In the genomic region with DNA sequence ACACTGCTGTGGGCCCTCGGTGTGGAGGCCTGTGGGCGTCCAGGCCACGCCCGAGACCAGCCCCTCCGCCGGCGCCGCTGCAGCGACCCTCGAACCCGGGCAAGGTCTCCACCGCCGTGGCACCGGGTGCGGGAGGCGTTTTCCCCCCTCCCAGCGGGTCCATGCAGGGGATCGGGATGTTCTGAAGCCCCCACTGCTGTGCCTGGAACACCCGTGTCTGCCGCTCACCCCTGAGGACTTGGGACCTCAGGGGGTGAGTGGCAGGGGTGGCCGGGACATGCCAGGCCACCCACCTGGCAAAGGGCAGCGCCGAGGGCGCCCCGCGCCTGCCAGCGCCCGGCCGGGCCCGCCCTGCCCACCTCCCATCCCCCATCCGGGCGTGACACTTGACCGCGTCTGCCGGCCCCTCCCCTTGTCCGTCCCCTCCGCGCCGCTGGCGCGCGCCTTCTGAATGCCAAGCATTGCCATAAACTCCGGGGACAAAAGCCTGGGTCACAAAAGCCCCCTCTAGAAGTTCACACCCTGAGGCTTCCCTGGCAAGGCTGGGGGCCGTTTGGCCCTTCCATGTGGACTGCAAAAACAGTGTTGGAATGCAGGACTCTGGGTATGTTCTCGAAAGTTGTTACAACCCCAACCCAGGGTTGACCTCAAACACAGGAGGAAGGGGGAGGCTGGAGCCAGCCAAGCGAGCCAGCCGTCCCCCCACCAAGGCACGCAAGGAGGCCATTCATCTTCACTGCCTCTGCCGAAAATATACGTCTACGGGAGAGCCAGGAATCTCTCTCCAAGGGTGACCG, we compare ENCODE assay signal across 1 cellular context.
TF ChIP-seq lines count a peak whose summit lies in the region.

No MANE protein-coding gene starts in this region.

TF ChIP-seq in HepG2, 621 proteins besides CTCF, POLR2A, EP300 and RAD21 (continued from another document and continues in another):
- TF ChIP-seq, protein P1, sequence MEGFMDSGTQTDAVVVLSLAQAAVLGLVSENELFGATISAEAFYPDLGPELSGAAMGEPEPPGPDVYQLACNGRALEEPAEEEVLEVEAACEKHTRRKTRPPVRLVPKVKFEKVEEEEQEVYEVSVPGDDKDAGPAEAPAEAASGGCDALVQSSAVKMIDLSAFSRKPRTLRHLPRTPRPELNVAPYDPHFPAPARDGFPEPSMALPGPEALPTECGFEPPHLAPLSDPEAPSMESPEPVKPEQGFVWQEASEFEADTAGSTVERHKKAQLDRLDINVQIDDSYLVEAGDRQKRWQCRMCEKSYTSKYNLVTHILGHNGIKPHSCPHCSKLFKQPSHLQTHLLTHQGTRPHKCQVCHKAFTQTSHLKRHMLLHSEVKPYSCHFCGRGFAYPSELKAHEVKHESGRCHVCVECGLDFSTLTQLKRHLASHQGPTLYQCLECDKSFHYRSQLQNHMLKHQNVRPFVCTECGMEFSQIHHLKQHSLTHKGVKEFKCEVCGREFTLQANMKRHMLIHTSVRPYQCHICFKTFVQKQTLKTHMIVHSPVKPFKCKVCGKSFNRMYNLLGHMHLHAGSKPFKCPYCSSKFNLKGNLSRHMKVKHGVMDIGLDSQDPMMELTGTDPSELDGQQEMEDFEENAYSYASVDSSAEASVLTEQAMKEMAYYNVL (CRISPR knock-in tag; IDR thresholded peaks at IDR 0.05; ENCODE audit: borderline replicate concordance): 0 out of 2 replicates have a peak, but pooled peaks have one; percentile 11
- TF ChIP-seq, protein P2, sequence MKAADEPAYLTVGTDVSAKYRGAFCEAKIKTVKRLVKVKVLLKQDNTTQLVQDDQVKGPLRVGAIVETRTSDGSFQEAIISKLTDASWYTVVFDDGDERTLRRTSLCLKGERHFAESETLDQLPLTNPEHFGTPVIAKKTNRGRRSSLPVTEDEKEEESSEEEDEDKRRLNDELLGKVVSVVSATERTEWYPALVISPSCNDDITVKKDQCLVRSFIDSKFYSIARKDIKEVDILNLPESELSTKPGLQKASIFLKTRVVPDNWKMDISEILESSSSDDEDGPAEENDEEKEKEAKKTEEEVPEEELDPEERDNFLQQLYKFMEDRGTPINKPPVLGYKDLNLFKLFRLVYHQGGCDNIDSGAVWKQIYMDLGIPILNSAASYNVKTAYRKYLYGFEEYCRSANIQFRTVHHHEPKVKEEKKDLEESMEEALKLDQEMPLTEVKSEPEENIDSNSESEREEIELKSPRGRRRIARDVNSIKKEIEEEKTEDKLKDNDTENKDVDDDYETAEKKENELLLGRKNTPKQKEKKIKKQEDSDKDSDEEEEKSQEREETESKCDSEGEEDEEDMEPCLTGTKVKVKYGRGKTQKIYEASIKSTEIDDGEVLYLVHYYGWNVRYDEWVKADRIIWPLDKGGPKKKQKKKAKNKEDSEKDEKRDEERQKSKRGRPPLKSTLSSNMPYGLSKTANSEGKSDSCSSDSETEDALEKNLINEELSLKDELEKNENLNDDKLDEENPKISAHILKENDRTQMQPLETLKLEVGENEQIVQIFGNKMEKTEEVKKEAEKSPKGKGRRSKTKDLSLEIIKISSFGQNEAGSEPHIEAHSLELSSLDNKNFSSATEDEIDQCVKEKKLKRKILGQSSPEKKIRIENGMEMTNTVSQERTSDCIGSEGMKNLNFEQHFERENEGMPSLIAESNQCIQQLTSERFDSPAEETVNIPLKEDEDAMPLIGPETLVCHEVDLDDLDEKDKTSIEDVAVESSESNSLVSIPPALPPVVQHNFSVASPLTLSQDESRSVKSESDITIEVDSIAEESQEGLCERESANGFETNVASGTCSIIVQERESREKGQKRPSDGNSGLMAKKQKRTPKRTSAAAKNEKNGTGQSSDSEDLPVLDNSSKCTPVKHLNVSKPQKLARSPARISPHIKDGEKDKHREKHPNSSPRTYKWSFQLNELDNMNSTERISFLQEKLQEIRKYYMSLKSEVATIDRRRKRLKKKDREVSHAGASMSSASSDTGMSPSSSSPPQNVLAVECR (CRISPR knock-in tag; IDR thresholded peaks at IDR 0.05; ENCODE audit: borderline replicate concordance): peak; percentile 49; the same call in 1 of the 2 replicates
- TF ChIP-seq, protein P3, sequence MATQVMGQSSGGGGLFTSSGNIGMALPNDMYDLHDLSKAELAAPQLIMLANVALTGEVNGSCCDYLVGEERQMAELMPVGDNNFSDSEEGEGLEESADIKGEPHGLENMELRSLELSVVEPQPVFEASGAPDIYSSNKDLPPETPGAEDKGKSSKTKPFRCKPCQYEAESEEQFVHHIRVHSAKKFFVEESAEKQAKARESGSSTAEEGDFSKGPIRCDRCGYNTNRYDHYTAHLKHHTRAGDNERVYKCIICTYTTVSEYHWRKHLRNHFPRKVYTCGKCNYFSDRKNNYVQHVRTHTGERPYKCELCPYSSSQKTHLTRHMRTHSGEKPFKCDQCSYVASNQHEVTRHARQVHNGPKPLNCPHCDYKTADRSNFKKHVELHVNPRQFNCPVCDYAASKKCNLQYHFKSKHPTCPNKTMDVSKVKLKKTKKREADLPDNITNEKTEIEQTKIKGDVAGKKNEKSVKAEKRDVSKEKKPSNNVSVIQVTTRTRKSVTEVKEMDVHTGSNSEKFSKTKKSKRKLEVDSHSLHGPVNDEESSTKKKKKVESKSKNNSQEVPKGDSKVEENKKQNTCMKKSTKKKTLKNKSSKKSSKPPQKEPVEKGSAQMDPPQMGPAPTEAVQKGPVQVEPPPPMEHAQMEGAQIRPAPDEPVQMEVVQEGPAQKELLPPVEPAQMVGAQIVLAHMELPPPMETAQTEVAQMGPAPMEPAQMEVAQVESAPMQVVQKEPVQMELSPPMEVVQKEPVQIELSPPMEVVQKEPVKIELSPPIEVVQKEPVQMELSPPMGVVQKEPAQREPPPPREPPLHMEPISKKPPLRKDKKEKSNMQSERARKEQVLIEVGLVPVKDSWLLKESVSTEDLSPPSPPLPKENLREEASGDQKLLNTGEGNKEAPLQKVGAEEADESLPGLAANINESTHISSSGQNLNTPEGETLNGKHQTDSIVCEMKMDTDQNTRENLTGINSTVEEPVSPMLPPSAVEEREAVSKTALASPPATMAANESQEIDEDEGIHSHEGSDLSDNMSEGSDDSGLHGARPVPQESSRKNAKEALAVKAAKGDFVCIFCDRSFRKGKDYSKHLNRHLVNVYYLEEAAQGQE (IDR thresholded peaks at IDR 0.05; ENCODE audit: borderline replicate concordance in 1 of 2, low read depth in 1 of 2, low read length in 2 of 2): no peak; a peak in 1 of 4 replicates
- 0 out of 2 replicates have a peak, but pooled peaks have one; percentile 18 for TF ChIP-seq TARDBP (CRISPR knock-in tag; IDR thresholded peaks at IDR 0.05)
- peak; percentile 18; the same call in 1 of the 2 replicates for TF ChIP-seq HNF4G (IDR thresholded peaks at IDR 0.05; ENCODE audit: borderline replicate concordance, low read depth, low read length)
- TF ChIP-seq HNF4G (CRISPR knock-in tag; IDR thresholded peaks at IDR 0.05; ENCODE audit: borderline replicate concordance, low read depth): 0 out of 2 replicates have a peak, but pooled peaks have one; percentile 17
- no peak for TF ChIP-seq MED13 (CRISPR knock-in tag; IDR thresholded peaks at IDR 0.05)
- no peak for TF ChIP-seq MTF2 (CRISPR knock-in tag; IDR thresholded peaks at IDR 0.05; ENCODE audit: borderline replicate concordance)
- peak; percentile 7; the same call in 1 of the 2 replicates for TF ChIP-seq CHCHD3 (CRISPR knock-in tag; IDR thresholded peaks at IDR 0.05)
- peak; percentile 20; the same call in 1 of the 2 replicates for TF ChIP-seq E2F1 (CRISPR knock-in tag; IDR thresholded peaks at IDR 0.05)
- TF ChIP-seq ZNF607 (CRISPR knock-in tag; IDR thresholded peaks at IDR 0.05; ENCODE audit: borderline replicate concordance): peak; percentile 11; the same call in 1 of the 2 replicates
- TF ChIP-seq TFAP4 (IDR thresholded peaks at IDR 0.05; ENCODE audit: borderline replicate concordance, low read depth): peak; percentile 30; the same call in 1 of the 2 replicates
- TF ChIP-seq ZNF468 (CRISPR knock-in tag; IDR thresholded peaks at IDR 0.05): 0 out of 2 replicates have a peak, but pooled peaks have one; percentile 64
- no peak; the same call in 1 of the 2 replicates for TF ChIP-seq TSC22D2 (CRISPR knock-in tag; IDR thresholded peaks at IDR 0.05; ENCODE audit: borderline replicate concordance)
- peak; percentile 32 for TF ChIP-seq HNRNPK (IDR thresholded peaks at IDR 0.05; ENCODE audit: low read depth, low read length, poor library complexity, severe bottlenecking)
- TF ChIP-seq, protein P4, sequence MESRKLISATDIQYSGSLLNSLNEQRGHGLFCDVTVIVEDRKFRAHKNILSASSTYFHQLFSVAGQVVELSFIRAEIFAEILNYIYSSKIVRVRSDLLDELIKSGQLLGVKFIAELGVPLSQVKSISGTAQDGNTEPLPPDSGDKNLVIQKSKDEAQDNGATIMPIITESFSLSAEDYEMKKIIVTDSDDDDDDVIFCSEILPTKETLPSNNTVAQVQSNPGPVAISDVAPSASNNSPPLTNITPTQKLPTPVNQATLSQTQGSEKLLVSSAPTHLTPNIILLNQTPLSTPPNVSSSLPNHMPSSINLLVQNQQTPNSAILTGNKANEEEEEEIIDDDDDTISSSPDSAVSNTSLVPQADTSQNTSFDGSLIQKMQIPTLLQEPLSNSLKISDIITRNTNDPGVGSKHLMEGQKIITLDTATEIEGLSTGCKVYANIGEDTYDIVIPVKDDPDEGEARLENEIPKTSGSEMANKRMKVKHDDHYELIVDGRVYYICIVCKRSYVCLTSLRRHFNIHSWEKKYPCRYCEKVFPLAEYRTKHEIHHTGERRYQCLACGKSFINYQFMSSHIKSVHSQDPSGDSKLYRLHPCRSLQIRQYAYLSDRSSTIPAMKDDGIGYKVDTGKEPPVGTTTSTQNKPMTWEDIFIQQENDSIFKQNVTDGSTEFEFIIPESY (CRISPR knock-in tag; IDR thresholded peaks at IDR 0.05): no peak
- TF ChIP-seq ELF4 (CRISPR knock-in tag; IDR thresholded peaks at IDR 0.05; ENCODE audit: borderline replicate concordance): peak; percentile 63; the same call in 1 of the 2 replicates
- TF ChIP-seq PHF8 (CRISPR knock-in tag; IDR thresholded peaks at IDR 0.05): peak; percentile 36
- no peak for TF ChIP-seq TCF12 (IDR thresholded peaks at IDR 0.05)
- peak; percentile 25; the same call in 1 of the 2 replicates for TF ChIP-seq TCF12 (CRISPR knock-in tag; IDR thresholded peaks at IDR 0.05)
- peak; percentile 18; the same call in 1 of the 2 replicates for TF ChIP-seq BHLHE40 (IDR thresholded peaks at IDR 0.05; ENCODE audit: low read length)
- TF ChIP-seq ZC3H4 (CRISPR knock-in tag; IDR thresholded peaks at IDR 0.05; ENCODE audit: borderline replicate concordance): peak; percentile 47; the same call in 1 of the 2 replicates
- TF ChIP-seq SMAD1 (CRISPR knock-in tag; IDR thresholded peaks at IDR 0.05; ENCODE audit: borderline replicate concordance, low read depth): peak; percentile 81; the same call in 1 of the 2 replicates
- peak; percentile 35; the same call in 1 of the 2 replicates for TF ChIP-seq NR2F6 (IDR thresholded peaks at IDR 0.05)
- TF ChIP-seq NR2F6 (CRISPR knock-in tag; IDR thresholded peaks at IDR 0.05): 0 out of 2 replicates have a peak, but pooled peaks have one; percentile 16
- TF ChIP-seq ZNF572 (CRISPR knock-in tag; IDR thresholded peaks at IDR 0.05): 0 out of 2 replicates have a peak, but pooled peaks have one; percentile 56
- peak; percentile 30; the same call in 1 of the 2 replicates for TF ChIP-seq ZFY (CRISPR knock-in tag; IDR thresholded peaks at IDR 0.05)
- TF ChIP-seq RXRB (CRISPR knock-in tag; IDR thresholded peaks at IDR 0.05; ENCODE audit: borderline replicate concordance): 0 out of 2 replicates have a peak, but pooled peaks have one; percentile 8
- peak; percentile 8; the same call in 1 of the 2 replicates for TF ChIP-seq KAT8 (CRISPR knock-in tag; IDR thresholded peaks at IDR 0.05)
- TF ChIP-seq ZNF776 (CRISPR knock-in tag; IDR thresholded peaks at IDR 0.05): 0 out of 2 replicates have a peak, but pooled peaks have one; percentile 56
- TF ChIP-seq ZNF616 (CRISPR knock-in tag; IDR thresholded peaks at IDR 0.05; ENCODE audit: low read depth): 0 out of 2 replicates have a peak, but pooled peaks have one; percentile 8
- TF ChIP-seq KLF13 (CRISPR knock-in tag; IDR thresholded peaks at IDR 0.05): 0 out of 2 replicates have a peak, but pooled peaks have one; percentile 48
- TF ChIP-seq MED1 (CRISPR knock-in tag; IDR thresholded peaks at IDR 0.05): 0 out of 2 replicates have a peak, but pooled peaks have one; percentile 1
- 0 out of 2 replicates have a peak, but pooled peaks have one; percentile 24 for TF ChIP-seq ZNF619 (CRISPR knock-in tag; IDR thresholded peaks at IDR 0.05)
- TF ChIP-seq, protein P5, sequence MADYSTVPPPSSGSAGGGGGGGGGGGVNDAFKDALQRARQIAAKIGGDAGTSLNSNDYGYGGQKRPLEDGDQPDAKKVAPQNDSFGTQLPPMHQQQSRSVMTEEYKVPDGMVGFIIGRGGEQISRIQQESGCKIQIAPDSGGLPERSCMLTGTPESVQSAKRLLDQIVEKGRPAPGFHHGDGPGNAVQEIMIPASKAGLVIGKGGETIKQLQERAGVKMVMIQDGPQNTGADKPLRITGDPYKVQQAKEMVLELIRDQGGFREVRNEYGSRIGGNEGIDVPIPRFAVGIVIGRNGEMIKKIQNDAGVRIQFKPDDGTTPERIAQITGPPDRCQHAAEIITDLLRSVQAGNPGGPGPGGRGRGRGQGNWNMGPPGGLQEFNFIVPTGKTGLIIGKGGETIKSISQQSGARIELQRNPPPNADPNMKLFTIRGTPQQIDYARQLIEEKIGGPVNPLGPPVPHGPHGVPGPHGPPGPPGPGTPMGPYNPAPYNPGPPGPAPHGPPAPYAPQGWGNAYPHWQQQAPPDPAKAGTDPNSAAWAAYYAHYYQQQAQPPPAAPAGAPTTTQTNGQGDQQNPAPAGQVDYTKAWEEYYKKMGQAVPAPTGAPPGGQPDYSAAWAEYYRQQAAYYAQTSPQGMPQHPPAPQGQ (CRISPR knock-in tag; IDR thresholded peaks at IDR 0.05; ENCODE audit: borderline replicate concordance): no peak
- 0 out of 2 replicates have a peak, but pooled peaks have one; percentile 17 for TF ChIP-seq HOXA5 (CRISPR knock-in tag; IDR thresholded peaks at IDR 0.05)
